In the genomic region with DNA sequence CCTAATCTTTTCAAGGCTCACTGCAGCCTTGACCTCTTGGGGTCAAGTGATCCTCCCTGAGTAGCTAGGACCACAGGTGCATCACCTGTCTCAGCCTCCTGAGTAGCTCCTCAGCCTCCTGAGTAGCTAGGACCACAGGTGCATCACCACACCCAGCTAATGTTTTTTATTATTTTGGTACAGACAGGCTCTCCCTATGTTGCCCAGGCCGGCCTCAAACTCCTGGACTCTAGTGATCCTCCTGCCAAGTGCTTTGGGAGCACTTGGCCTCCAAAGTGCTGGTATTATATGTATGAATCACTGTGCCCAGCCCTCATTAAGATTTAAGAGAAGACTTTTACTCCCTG, we compare ENCODE assay signal across 14 cellular contexts. TPM values are rescaled to one million over a fixed set of nuclear protein-coding genes. Genes with fewer than 3 reads are reported as not detected.
DNase-seq lines count a peak whose midpoint lies in the region; ATAC-seq and TF ChIP-seq lines count a peak whose summit lies in the region.
"Had no signal": no experiment of that assay in that cellular context is flagged by ENCODE, and none has a peak within 500 bp of the region (broad histone marks: within the 10 kb centered on the region; RNA-seq: fewer than 3 reads in every experiment).

No MANE protein-coding gene starts in this region.

- H3K36me3 Mint-ChIP-seq in activated naive CD8-positive, alpha-beta T cell = peaks cover 2% of the 10 kb centered on the region

- no peak overlapping the region for H3K27ac ChIP-seq in osteoblast (ENCODE audit: low read depth, low read length)
- H3K27ac ChIP-seq: colonic mucosa had no signal

- no peaks in the 10 kb centered on the region for H3K27me3 Mint-ChIP-seq in activated naive CD8-positive, alpha-beta T cell

- H3K4me2 ChIP-seq in osteoblast (ENCODE audit: insufficient read depth, low read length) = no peak overlapping the region

- H3K27ac Mint-ChIP-seq in activated naive CD8-positive, alpha-beta T cell = peak overlapping the region; percentile 100

- TF ChIP-seq CTCF in osteoblast (IDR thresholded peaks at IDR 0.05; ENCODE audit: extremely low read depth, low read depth, low read length) = no peak

- H3K9me3 Mint-ChIP-seq in activated naive CD8-positive, alpha-beta T cell (ENCODE audit: low read depth) = peaks cover 7% of the 10 kb centered on the region

- peaks cover 29% of the 10 kb centered on the region for H3K4me1 ChIP-seq in osteoblast (ENCODE audit: insufficient read depth, low read length)
- H3K4me1 ChIP-seq: colonic mucosa had no signal

- no peaks in the 10 kb centered on the region for H3K79me2 ChIP-seq in osteoblast (ENCODE audit: insufficient read depth, low read length)

- H3K4me3 Mint-ChIP-seq in activated naive CD8-positive, alpha-beta T cell = peak overlapping the region; percentile 46

- ATAC-seq in HG03139 (IDR thresholded peaks at IDR 0.05; ENCODE audit: unreplicated experiment) = peak; percentile 9
- ATAC-seq: PC-3, sciatic nerve had no signal

- H3K9me3 ChIP-seq in osteoblast (ENCODE audit: low read depth, low read length) = no peaks in the 10 kb centered on the region
- H3K9me3 ChIP-seq: colonic mucosa had no signal

- H3K4me1 Mint-ChIP-seq in activated naive CD8-positive, alpha-beta T cell (ENCODE audit: low read depth) = peaks cover 71% of the 10 kb centered on the region

- DNase-seq in activated naive CD4-positive, alpha-beta T cell treated with Interleukin-2 at 50 U/mL for 16 hours = peak; percentile 18
- no peak for DNase-seq in activated naive CD4-positive, alpha-beta T cell (lab: John Stamatoyannopoulos, UW)
- DNase-seq in C1 segment of cervical spinal cord (lab: John Stamatoyannopoulos, UW) = no peak
- DNase-seq in osteoblast (ENCODE audit: insufficient read length, low spot score, missing footprints) = no peak
- DNase-seq in NCI-H2196 (lab: John Stamatoyannopoulos, UW; ENCODE audit: unreplicated experiment) = no peak
- DNase-seq in NK-92 treated with Interleukin-12 subunit alpha and Interleukin-12 subunit beta, amount 100 ng/mL, for 24 hours (lab: John Stamatoyannopoulos, UW) = no peak
- DNase-seq: activated effector memory CD4-positive, alpha-beta T cell treated with anti-CD3 and anti-CD28 coated beads, Interleukin-2, amount 50 U/mL, for 16 hours; colonic mucosa; GDM1; NCI-H1694; PC-3 had no signal

- no peaks in the 10 kb centered on the region for H3K27me3 ChIP-seq in osteoblast (ENCODE audit: insufficient read depth, low read length)
- H3K27me3 ChIP-seq: colonic mucosa had no signal

- H2AFZ ChIP-seq in osteoblast (ENCODE audit: low read length) = no peak overlapping the region

- H3K4me3 ChIP-seq in osteoblast (ENCODE audit: insufficient read depth, low read length) = no peak overlapping the region
- H3K4me3 ChIP-seq: colonic mucosa had no signal

- no peaks in the 10 kb centered on the region for H4K20me1 ChIP-seq in osteoblast (ENCODE audit: insufficient read depth, low read length)

- H3K36me3 ChIP-seq in osteoblast (ENCODE audit: insufficient read depth, low read length) = no peaks in the 10 kb centered on the region
- H3K36me3 ChIP-seq: colonic mucosa had no signal

RNA-seq across cellular contexts. Expression of a gene that starts 58.5 kb away (rescaled TPM):
- 25.7 and 27.1 TPM in 2 replicates for total RNA-seq in osteoblast
